ENCODE assay signal across 18 cellular contexts in the genomic region with DNA sequence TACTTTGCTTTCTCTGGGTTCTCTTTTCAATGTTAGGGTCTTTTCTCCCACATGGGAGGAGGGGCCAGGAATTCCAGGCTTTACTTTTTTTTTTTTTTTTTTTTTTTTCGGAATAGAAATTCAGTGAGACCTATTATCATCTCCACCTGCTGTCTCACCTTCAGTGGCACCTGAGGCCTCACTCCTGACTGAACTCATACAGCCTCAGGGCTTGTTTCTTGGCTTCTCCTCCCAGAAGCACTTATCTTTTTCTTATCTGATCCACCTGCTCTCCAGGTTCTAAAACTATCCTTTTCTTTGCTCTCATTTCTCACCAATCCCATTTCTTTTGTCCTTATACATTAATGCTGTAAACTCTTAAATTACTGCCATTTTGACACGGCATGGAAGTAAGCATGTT.
"Had no signal": no experiment of that assay in that cellular context is flagged by ENCODE, and none has a peak within 500 bp of the region (broad histone marks: within the 10 kb centered on the region; RNA-seq: fewer than 3 reads in every experiment).

No MANE protein-coding gene starts in this region.

- H3K27ac Mint-ChIP-seq: naive thymus-derived CD8-positive, alpha-beta T cell had no signal

- DNase-seq: colonic mucosa; dermis blood vessel endothelial cell; erythroblast; kidney glomerular epithelial cell; mucosa of descending colon; naive thymus-derived CD8-positive, alpha-beta T cell; sigmoid colon; stimulated activated CD4-positive, alpha-beta T cell treated with anti-CD3 and anti-CD28 coated beads, Interleukin-2, amount 100 ng/mL, for 24 hours; stimulated activated CD4-positive, alpha-beta T cell treated with anti-CD3 and anti-CD28 coated beads, Interleukin-4, amount 100 ng/mL, for 4 hours; stimulated activated naive CD4-positive, alpha-beta T cell; stomach; substantia nigra; transverse colon had no signal

- H3K27ac ChIP-seq: colonic mucosa, foreskin keratinocyte, neutrophil, right atrium auricular region, sigmoid colon, skin epidermis, stomach, thoracic aorta, transverse colon had no signal

- H3K27me3 ChIP-seq: colonic mucosa, foreskin keratinocyte, neutrophil, right atrium auricular region, sigmoid colon, stomach, transverse colon had no signal

- H3K9me3 ChIP-seq: colonic mucosa, mucosa of descending colon, neutrophil, thoracic aorta had no signal

- ATAC-seq: foreskin keratinocyte; mucosa of descending colon; naive thymus-derived CD8-positive, alpha-beta T cell had no signal

- H3K36me3 ChIP-seq: colonic mucosa, neutrophil, right atrium auricular region, sigmoid colon, stomach, thoracic aorta, transverse colon had no signal

- H3K4me1 ChIP-seq: colonic mucosa, foreskin keratinocyte, right atrium auricular region, sigmoid colon, stomach, transverse colon had no signal

- H3K4me3 ChIP-seq: colonic mucosa, mucosa of descending colon, right atrium auricular region, sigmoid colon, skin epidermis, stomach, thoracic aorta, transverse colon had no signal
